1 cellular context compared by ENCODE assay signal in genomic region chr17:50361561-50362480, GRCh38.
TF ChIP-seq lines count a peak whose summit lies in the region.

No MANE protein-coding gene starts in this region.

TF ChIP-seq in K562, 482 proteins besides CTCF, POLR2A, EP300 and RAD21 (continued from another document):
- TF ChIP-seq, protein P1, sequence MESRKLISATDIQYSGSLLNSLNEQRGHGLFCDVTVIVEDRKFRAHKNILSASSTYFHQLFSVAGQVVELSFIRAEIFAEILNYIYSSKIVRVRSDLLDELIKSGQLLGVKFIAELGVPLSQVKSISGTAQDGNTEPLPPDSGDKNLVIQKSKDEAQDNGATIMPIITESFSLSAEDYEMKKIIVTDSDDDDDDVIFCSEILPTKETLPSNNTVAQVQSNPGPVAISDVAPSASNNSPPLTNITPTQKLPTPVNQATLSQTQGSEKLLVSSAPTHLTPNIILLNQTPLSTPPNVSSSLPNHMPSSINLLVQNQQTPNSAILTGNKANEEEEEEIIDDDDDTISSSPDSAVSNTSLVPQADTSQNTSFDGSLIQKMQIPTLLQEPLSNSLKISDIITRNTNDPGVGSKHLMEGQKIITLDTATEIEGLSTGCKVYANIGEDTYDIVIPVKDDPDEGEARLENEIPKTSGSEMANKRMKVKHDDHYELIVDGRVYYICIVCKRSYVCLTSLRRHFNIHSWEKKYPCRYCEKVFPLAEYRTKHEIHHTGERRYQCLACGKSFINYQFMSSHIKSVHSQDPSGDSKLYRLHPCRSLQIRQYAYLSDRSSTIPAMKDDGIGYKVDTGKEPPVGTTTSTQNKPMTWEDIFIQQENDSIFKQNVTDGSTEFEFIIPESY (CRISPR knock-in tag; IDR thresholded peaks at IDR 0.05) = peak; percentile 95
- no peak for TF ChIP-seq PREB (CRISPR knock-in tag; IDR thresholded peaks at IDR 0.05)
- TF ChIP-seq USF1 (CRISPR knock-in tag; IDR thresholded peaks at IDR 0.05) = peak; percentile 47; the same call in 1 of the 2 replicates
- peak; percentile 57 for TF ChIP-seq SOX6 (IDR thresholded peaks at IDR 0.05)
- TF ChIP-seq L3MBTL2 (IDR thresholded peaks at IDR 0.05) = peak; percentile 59
- TF ChIP-seq ESRRA (IDR thresholded peaks at IDR 0.05; ENCODE audit: borderline replicate concordance, low read depth) = peak; percentile 59
- no peak for TF ChIP-seq U2AF2 (optimal IDR thresholded peaks at IDR 0.05; ENCODE audit: low read depth, low read length)
- TF ChIP-seq ZFP36 (IDR thresholded peaks at IDR 0.05; ENCODE audit: low read depth, low read length, partially characterized antibody) = peak; percentile 20
TF ChIP-seq in K562: peak in this region for 110.
